Comparison of ENCODE assay signal across 19 cellular contexts in genomic region chr5:1162729-1163128, GRCh38. TPM values are rescaled to one million over a fixed set of nuclear protein-coding genes. Genes with fewer than 3 reads are reported as not detected.
DNase-seq lines count a peak whose midpoint lies in the region; ATAC-seq and TF ChIP-seq lines count a peak whose summit lies in the region.
"Had no signal": no experiment of that assay in that cellular context is flagged by ENCODE, and none has a peak within 500 bp of the region (broad histone marks: within the 10 kb centered on the region; RNA-seq: fewer than 3 reads in every experiment).

No MANE protein-coding gene starts in this region.

- no peaks in the 10 kb centered on the region for H3K9me3 ChIP-seq in naive thymus-derived CD4-positive, alpha-beta T cell (ENCODE audit: control insufficient read depth in 2 of 3, low read length in 3 of 3)
- H3K9me3 ChIP-seq in CD8-positive, alpha-beta T cell (ENCODE audit: low read length): no peaks in the 10 kb centered on the region
- H3K9me3 ChIP-seq: SK-N-SH had no signal

- no peaks in the 10 kb centered on the region for H3K27me3 ChIP-seq in naive thymus-derived CD4-positive, alpha-beta T cell (ENCODE audit: control insufficient read depth in 2 of 2, insufficient read depth in 2 of 2, low read length in 2 of 2)
- H3K27me3 ChIP-seq in CD8-positive, alpha-beta T cell (ENCODE audit: insufficient read depth, low read length): no peaks in the 10 kb centered on the region

- POLR2A ChIA-PET in RWPE1 (lab: Yijun Ruan, JAX; ENCODE audit: low non-redundant PET): no interaction called here
- POLR2A ChIA-PET in naive thymus-derived CD4-positive, alpha-beta T cell (lab: Charles Lee): no interaction called here
- POLR2A ChIA-PET in CD8-positive, alpha-beta T cell (lab: Charles Lee): no interaction called here

- peak overlapping the region; percentile 93 for H3K27ac ChIP-seq in RWPE1
- H3K27ac ChIP-seq in naive thymus-derived CD4-positive, alpha-beta T cell (ENCODE audit: low read depth, low read length): no peak overlapping the region
- no peak overlapping the region for H3K27ac ChIP-seq in CD8-positive, alpha-beta T cell (ENCODE audit: low read depth, low read length)

- H3K27ac Mint-ChIP-seq in memory B cell: no peak overlapping the region
- H3K27ac Mint-ChIP-seq in naive thymus-derived CD4-positive, alpha-beta T cell: peak overlapping the region in 1 of 9 donors; percentile 7
- no peak overlapping the region for H3K27ac Mint-ChIP-seq in CD8-positive, alpha-beta T cell

- peaks cover 20% of the 10 kb centered on the region for H3K4me1 Mint-ChIP-seq in memory B cell
- peaks cover 0 to 3% (median 2%) of the 10 kb centered on the region in 7 donors for H3K4me1 Mint-ChIP-seq in naive thymus-derived CD4-positive, alpha-beta T cell
- H3K4me1 Mint-ChIP-seq in CD8-positive, alpha-beta T cell (ENCODE audit: low read depth): peaks cover 2% of the 10 kb centered on the region

- H3K9me3 Mint-ChIP-seq in memory B cell: peaks cover under 1% of the 10 kb centered on the region
- H3K9me3 Mint-ChIP-seq in naive thymus-derived CD4-positive, alpha-beta T cell: peaks cover 0 to 4% (median 2%) of the 10 kb centered on the region in 11 donors
- H3K9me3 Mint-ChIP-seq in CD8-positive, alpha-beta T cell: no peaks in the 10 kb centered on the region

- no peaks in the 10 kb centered on the region for H3K4me1 ChIP-seq in naive thymus-derived CD4-positive, alpha-beta T cell (ENCODE audit: control insufficient read depth in 2 of 2, insufficient read depth in 2 of 2, low read length in 2 of 2)
- peaks cover 3% of the 10 kb centered on the region for H3K4me1 ChIP-seq in CD8-positive, alpha-beta T cell (ENCODE audit: insufficient read depth, low read length)

- DNase-seq in KBM-7 (peak; percentile 25), MV-4-11 (lab: John Stamatoyannopoulos, UW) (peak; percentile 57), RWPE1 (ENCODE audit: low spot score) (no peak), memory B cell (ENCODE audit: low spot score in 2 of 2) (no peak)
- DNase-seq in naive thymus-derived CD4-positive, alpha-beta T cell: no peak
- no peak for DNase-seq in CD8-positive, alpha-beta T cell
- DNase-seq: DMS 273 treated with DMSO at 0.1 percent for 48 hours; H9; NCI-H1694 treated with DMSO at 0.1 percent for 48 hours; NCI-H510A; NCI-H748 treated with DMSO at 0.1 percent for 48 hours; NK-92 treated with Interleukin-12 subunit alpha and Interleukin-12 subunit beta, amount 100 ng/mL, for 24 hours; Right ventricle myocardium superior; SK-N-SH; T-helper 1 cell had no signal

- no peak overlapping the region for H3K4me3 Mint-ChIP-seq in memory B cell
- no peak overlapping the region for H3K4me3 Mint-ChIP-seq in naive thymus-derived CD4-positive, alpha-beta T cell
- no peak overlapping the region for H3K4me3 Mint-ChIP-seq in CD8-positive, alpha-beta T cell
- H3K4me3 Mint-ChIP-seq: H9 had no signal

- CTCF ChIA-PET in RWPE1 (lab: Yijun Ruan, JAX): interaction anchor here (0.7 to 2.9 kb wide), 3 partner anchors 12 to 460 kb away, joined by 4 to 14 read pairs (median 5); no protein-coding TSS in a partner anchor
- CTCF ChIA-PET in naive thymus-derived CD4-positive, alpha-beta T cell (lab: Charles Lee): interaction anchor here (0.5 to 0.7 kb wide), 2 partner anchors 319 to 459 kb away, joined by 3 to 5 read pairs; no protein-coding TSS in a partner anchor
- CTCF ChIA-PET in CD8-positive, alpha-beta T cell (lab: Charles Lee): interaction anchor here (0.7 to 3.4 kb wide), 7 partner anchors 10 to 482 kb away, joined by 3 to 11 read pairs (median 6); no protein-coding TSS in a partner anchor

- no peak overlapping the region for H3K4me3 ChIP-seq in naive thymus-derived CD4-positive, alpha-beta T cell (ENCODE audit: low read length)
- H3K4me3 ChIP-seq in CD8-positive, alpha-beta T cell (ENCODE audit: low read depth, low read length): no peak overlapping the region
- H3K4me3 ChIP-seq: GM12878 had no signal

- in situ Hi-C loops in KBM-7 (cut with MboI; ENCODE audit: low pct_unique_long_range_greater_than_20kb, low sequenced_read_pairs): loop anchor here (25.0 kb wide), 2 partner anchors 225 to 475 kb away; no protein-coding TSS in a partner anchor

- no peaks in the 10 kb centered on the region for H3K36me3 ChIP-seq in naive thymus-derived CD4-positive, alpha-beta T cell (ENCODE audit: control insufficient read depth in 2 of 3, insufficient read depth in 3 of 3, low read length in 3 of 3)
- no peaks in the 10 kb centered on the region for H3K36me3 ChIP-seq in CD8-positive, alpha-beta T cell (ENCODE audit: insufficient read depth, low read length)

- peak; percentile 50 for ATAC-seq in memory B cell (ENCODE audit: low read depth)
- no peak for ATAC-seq in naive thymus-derived CD4-positive, alpha-beta T cell
- ATAC-seq in HG03280 (IDR thresholded peaks at IDR 0.05; ENCODE audit: unreplicated experiment): no peak
- ATAC-seq in CD8-positive, alpha-beta T cell: no peak
- ATAC-seq: GM12878 had no signal

- peaks cover 4% of the 10 kb centered on the region for H3K36me3 Mint-ChIP-seq in memory B cell
- peaks cover 0 to 2% (median 0%) of the 10 kb centered on the region in 5 donors for H3K36me3 Mint-ChIP-seq in naive thymus-derived CD4-positive, alpha-beta T cell
- no peaks in the 10 kb centered on the region for H3K36me3 Mint-ChIP-seq in CD8-positive, alpha-beta T cell

- H3K27me3 Mint-ChIP-seq in memory B cell: peaks cover 18% of the 10 kb centered on the region
- peaks cover 18 to 42% (median 37%) of the 10 kb centered on the region in 5 donors for H3K27me3 Mint-ChIP-seq in naive thymus-derived CD4-positive, alpha-beta T cell
- H3K27me3 Mint-ChIP-seq in CD8-positive, alpha-beta T cell (ENCODE audit: low read depth): peaks cover 18% of the 10 kb centered on the region

- intact Hi-C loops in naive thymus-derived CD4-positive, alpha-beta T cell (cut with micrococcal nuclease): loop anchor here in 1 of 2 donors (10.0 kb wide), 1 partner anchor 222 kb away; no protein-coding TSS in a partner anchor
- intact Hi-C loops in CD8-positive, alpha-beta T cell (cut with DNase I, micrococcal nuclease): no loop called here

- TF ChIP-seq CTCF in RWPE1 (conservative IDR thresholded peaks at IDR 0.05; ENCODE audit: low read depth): no peak
- TF ChIP-seq CTCF in CD8-positive, alpha-beta T cell (IDR thresholded peaks at IDR 0.05): no peak

RNA-seq across cellular contexts. Expression of gene SLC6A19, which starts 38.7 kb away (rescaled TPM):
- total RNA-seq in naive thymus-derived CD4-positive, alpha-beta T cell: not detected
- not detected for polyA plus RNA-seq in naive thymus-derived CD4-positive, alpha-beta T cell
- total RNA-seq in CD8-positive, alpha-beta T cell: not detected
- total RNA-seq: H9, HT-29, MCF 10A, Right ventricle myocardium superior had no signal
- polyA plus RNA-seq: SK-N-SH had no signal

RNA-seq across cellular contexts. Expression of gene SLC12A7, which starts 50.9 kb away (rescaled TPM):
- 100 to 1,000 TPM in 1 of 5 experiments, 10 to 100 TPM in 4; 45.3 to 101 (median 64.5) TPM for total RNA-seq in naive thymus-derived CD4-positive, alpha-beta T cell
- 10 to 100 TPM in 1 of 2 donors, 1 to 10 TPM in 1; 6.4 to 30.5 TPM for polyA plus RNA-seq in naive thymus-derived CD4-positive, alpha-beta T cell
- total RNA-seq in CD8-positive, alpha-beta T cell: 10 to 100 TPM; 49.0 to 54.2 TPM

Comparison
In these comparisons a context has a peak if more than half of its experiments do, and no peak if none do; other contexts are left out.
1. DNase-seq: peak in KBM-7 (single experiment) and MV-4-11 (single experiment); none in RWPE1 (single experiment), memory B cell (0 of 2), naive thymus-derived CD4-positive, alpha-beta T cell (0 of 9) and CD8-positive, alpha-beta T cell (0 of 7).